ENCODE assay signal across 19 cellular contexts in genomic region chr13:71787461-71787860, GRCh38.
"Had no signal": no experiment of that assay in that cellular context is flagged by ENCODE, and none has a peak within 500 bp of the region (broad histone marks: within the 10 kb centered on the region; RNA-seq: fewer than 3 reads in every experiment).

No MANE protein-coding gene starts in this region.

- DNase-seq: activated CD4-positive, alpha-beta T cell treated with anti-CD3 and anti-CD28 coated beads for 4 hours; activated CD4-positive, alpha-beta T cell treated with anti-CD3 and anti-CD28 coated beads, Interleukin-2, amount 50 U/mL, for 48 hours; activated CD4-positive, CD25-positive, alpha-beta regulatory T cell; activated effector memory CD4-positive, alpha-beta T cell treated with Interleukin-2 at 50 U/mL for 16 hours; activated naive CD4-positive, alpha-beta T cell treated with anti-CD3 and anti-CD28 coated beads for 36 hours; activated naive CD8-positive, alpha-beta T cell treated with anti-CD3 and anti-CD28 coated beads, Interleukin-2, amount 10 ng/mL, durations not matched to agents 7 days and 5 days; activated T-cell treated with anti-CD3 and anti-CD28 coated beads, Interleukin-2, amount 50 U/mL, for 48 hours; amygdala; cortex of kidney; effector CD4-positive, alpha-beta T cell; foreskin melanocyte; hippocampal formation; kidney glomerular epithelial cell; stimulated activated CD4-positive, alpha-beta T cell treated with anti-CD3 and anti-CD28 coated beads, Interleukin-4, amount 100 ng/mL, for 24 hours; stimulated activated naive CD4-positive, alpha-beta T cell treated with Interleukin-2 at 50 U/mL for 16 hours; T1000; upper lobe of left lung had no signal

- H3K4me3 ChIP-seq: upper lobe of left lung had no signal

- H3K4me3 Mint-ChIP-seq: activated naive CD4-positive, alpha-beta T cell treated with anti-CD3 and anti-CD28 coated beads for 36 hours; activated naive CD8-positive, alpha-beta T cell treated with anti-CD3 and anti-CD28 coated beads, Interleukin-2, amount 10 ng/mL, durations not matched to agents 7 days and 5 days; T-helper 1 cell treated with Interleukin-12 subunit alpha and Interleukin-12 subunit beta and Interleukin-4 antibody, amounts not matched to agents 30 μg/mL and 1 μg/mL, for 36 hours had no signal

- H3K9me3 Mint-ChIP-seq: activated naive CD4-positive, alpha-beta T cell treated with anti-CD3 and anti-CD28 coated beads for 36 hours; activated naive CD8-positive, alpha-beta T cell treated with anti-CD3 and anti-CD28 coated beads, Interleukin-2, amount 10 ng/mL, durations not matched to agents 7 days and 5 days; T-helper 1 cell treated with Interleukin-12 subunit alpha and Interleukin-12 subunit beta and Interleukin-4 antibody, amounts not matched to agents 30 μg/mL and 1 μg/mL, for 36 hours had no signal

- H3K27me3 Mint-ChIP-seq: activated naive CD8-positive, alpha-beta T cell treated with anti-CD3 and anti-CD28 coated beads, Interleukin-2, amount 10 ng/mL, durations not matched to agents 7 days and 5 days; progenitor cell of endocrine pancreas had no signal

- H3K36me3 ChIP-seq: upper lobe of left lung had no signal

- H3K27me3 ChIP-seq: upper lobe of left lung had no signal

- H3K36me3 Mint-ChIP-seq: activated naive CD8-positive, alpha-beta T cell treated with anti-CD3 and anti-CD28 coated beads, Interleukin-2, amount 10 ng/mL, durations not matched to agents 7 days and 5 days had no signal

- H3K9me3 ChIP-seq: upper lobe of left lung had no signal

- H3K27ac Mint-ChIP-seq: activated naive CD4-positive, alpha-beta T cell treated with anti-CD3 and anti-CD28 coated beads for 36 hours; activated naive CD8-positive, alpha-beta T cell treated with anti-CD3 and anti-CD28 coated beads, Interleukin-2, amount 10 ng/mL, durations not matched to agents 7 days and 5 days; progenitor cell of endocrine pancreas; T-helper 1 cell treated with Interleukin-12 subunit alpha and Interleukin-12 subunit beta and Interleukin-4 antibody, amounts not matched to agents 30 μg/mL and 1 μg/mL, for 36 hours had no signal

- H3K4me1 Mint-ChIP-seq: activated naive CD8-positive, alpha-beta T cell treated with anti-CD3 and anti-CD28 coated beads, Interleukin-2, amount 10 ng/mL, durations not matched to agents 7 days and 5 days had no signal
